Comparison of ENCODE assay signal across 8 cellular contexts in the genomic region with DNA sequence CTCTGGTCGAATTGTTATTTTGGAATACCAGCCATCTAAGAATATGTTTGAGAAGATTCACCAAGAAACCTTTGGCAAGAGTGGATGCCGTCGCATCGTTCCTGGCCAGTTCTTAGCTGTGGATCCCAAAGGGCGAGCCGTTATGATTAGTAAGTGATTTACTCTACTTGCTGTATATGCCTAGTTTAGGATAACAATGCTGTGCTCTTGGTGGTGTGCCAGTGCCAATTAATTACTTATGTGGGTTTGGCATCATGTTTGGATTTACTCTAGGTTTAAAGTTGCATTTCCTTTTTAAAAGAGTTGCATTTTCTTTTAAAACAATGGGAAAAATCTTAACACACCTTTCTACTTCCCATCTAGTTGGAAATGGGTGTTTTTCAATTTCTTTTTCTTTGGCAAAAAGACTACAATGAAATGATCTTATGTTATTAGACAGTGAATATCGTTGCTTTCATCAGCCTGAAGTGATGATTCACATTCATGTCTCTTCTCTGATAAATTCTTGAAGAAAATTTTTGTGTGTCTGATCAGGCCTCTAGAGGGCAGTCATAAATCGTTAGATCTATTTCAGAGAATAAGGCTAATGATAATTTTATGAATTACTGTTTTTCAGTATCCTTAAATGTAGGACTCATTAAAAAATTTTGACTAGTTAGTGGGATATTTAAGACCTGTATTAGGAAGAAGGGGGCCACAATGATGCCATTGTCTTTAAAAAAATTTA. TPM values are rescaled to one million over a fixed set of nuclear protein-coding genes. Genes with fewer than 3 reads are reported as not detected.
A peak's percentile ranks its signal among the peaks of the same experiment; 100 is the strongest.
DNase-seq lines count a peak whose midpoint lies in the region; ATAC-seq and TF ChIP-seq lines count a peak whose summit lies in the region.

No MANE protein-coding gene starts in this region.

- DNase-seq in DMS53 treated with DMSO at 0.1 percent for 48 hours (lab: John Stamatoyannopoulos, UW; ENCODE audit: unreplicated experiment) (peak; percentile 10), KBM-7 (peak; percentile 32), hepatocyte (ENCODE audit: low spot score) (peak; percentile 43), testis (no peak), NCI-H2107 (lab: John Stamatoyannopoulos, UW) (no peak)
- no peak for DNase-seq in activated T-helper 1 cell treated with anti-CD3 and anti-CD28 coated beads, Interleukin-12 subunit alpha, Interleukin-12 subunit beta, Interleukin-2, Interleukin-4 antibody, amounts not matched to agents 30 ng/mL and 10 ng/mL and 1 ng/mL, durations not matched to agents 14 hours and 24 hours and 36 hours (ENCODE audit: low spot score)

- H3K36me3 Mint-ChIP-seq in activated T-helper 1 cell treated with anti-CD3 and anti-CD28 coated beads, Interleukin-12 subunit alpha, Interleukin-12 subunit beta, Interleukin-2, Interleukin-4 antibody, amounts not matched to agents 30 ng/mL and 10 ng/mL and 1 ng/mL, durations not matched to agents 14 hours and 24 hours and 36 hours (ENCODE audit: low read depth), result peaks cover 64% of the 10 kb centered on the region

- H3K27me3 Mint-ChIP-seq in activated T-helper 1 cell treated with anti-CD3 and anti-CD28 coated beads, Interleukin-12 subunit alpha, Interleukin-12 subunit beta, Interleukin-2, Interleukin-4 antibody, amounts not matched to agents 30 ng/mL and 10 ng/mL and 1 ng/mL, durations not matched to agents 14 hours and 24 hours and 36 hours (ENCODE audit: insufficient read depth), result no peaks in the 10 kb centered on the region

- H3K4me3 Mint-ChIP-seq in activated T-helper 1 cell treated with anti-CD3 and anti-CD28 coated beads, Interleukin-12 subunit alpha, Interleukin-12 subunit beta, Interleukin-2, Interleukin-4 antibody, amounts not matched to agents 30 ng/mL and 10 ng/mL and 1 ng/mL, durations not matched to agents 14 hours and 24 hours and 36 hours, result peak overlapping the region; percentile 48

- no peak for TF ChIP-seq POLR2A in testis (IDR thresholded peaks at IDR 0.05)

- H3K4me2 ChIP-seq in hepatocyte, result no peak overlapping the region

- peaks cover 94% of the 10 kb centered on the region for H3K79me2 ChIP-seq in hepatocyte

- H3K4me1 Mint-ChIP-seq in activated T-helper 1 cell treated with anti-CD3 and anti-CD28 coated beads, Interleukin-12 subunit alpha, Interleukin-12 subunit beta, Interleukin-2, Interleukin-4 antibody, amounts not matched to agents 30 ng/mL and 10 ng/mL and 1 ng/mL, durations not matched to agents 14 hours and 24 hours and 36 hours (ENCODE audit: low read depth), result peaks cover 57% of the 10 kb centered on the region

- no peak overlapping the region for H2AFZ ChIP-seq in hepatocyte

- H4K20me1 ChIP-seq in hepatocyte (ENCODE audit: insufficient read depth, poor library complexity, severe bottlenecking), result peaks cover 50% of the 10 kb centered on the region

- ATAC-seq in HG02571 (IDR thresholded peaks at IDR 0.05; ENCODE audit: unreplicated experiment) (no peak), HG03280 (IDR thresholded peaks at IDR 0.05; ENCODE audit: unreplicated experiment) (no peak)

- no peaks in the 10 kb centered on the region for H3K9me2 ChIP-seq in hepatocyte (replicated peaks; ENCODE audit: insufficient read depth)

- H3K27ac Mint-ChIP-seq in activated T-helper 1 cell treated with anti-CD3 and anti-CD28 coated beads, Interleukin-12 subunit alpha, Interleukin-12 subunit beta, Interleukin-2, Interleukin-4 antibody, amounts not matched to agents 30 ng/mL and 10 ng/mL and 1 ng/mL, durations not matched to agents 14 hours and 24 hours and 36 hours, result peak overlapping the region; percentile 58

- no peak overlapping the region for H3K4me3 ChIP-seq in hepatocyte
- H3K4me3 ChIP-seq in testis, result no peak overlapping the region

- 87% methylated on average over 8 of the region's 8 CpGs for WGBS in hepatocyte (ENCODE audit: low lambda C conversion rate, missing lambda C conversion rate)
- 58 to 66% methylated on average over 8 of the region's 8 CpGs for WGBS in testis, 2 donors

- no peaks in the 10 kb centered on the region for H3K27me3 ChIP-seq in hepatocyte
- no peaks in the 10 kb centered on the region for H3K27me3 ChIP-seq in testis

- in situ Hi-C loops in KBM-7 (cut with MboI; ENCODE audit: low pct_unique_long_range_greater_than_20kb, low sequenced_read_pairs), result no loop called here

- H3K4me1 ChIP-seq in hepatocyte (ENCODE audit: insufficient read depth) (peaks cover 23% of the 10 kb centered on the region), testis (peaks cover 2% of the 10 kb centered on the region)

- no peak overlapping the region for H3K27ac ChIP-seq in hepatocyte
- no peak overlapping the region for H3K27ac ChIP-seq in testis

- TF ChIP-seq CTCF in hepatocyte (IDR thresholded peaks at IDR 0.05; ENCODE audit: poor library complexity) (peak; percentile 61), testis (IDR thresholded peaks at IDR 0.05) (peak; percentile 38 to 52 (median 41))

- no peaks in the 10 kb centered on the region for H3K9me3 ChIP-seq in hepatocyte (ENCODE audit: low read depth)
- H3K9me3 ChIP-seq in testis, result no peaks in the 10 kb centered on the region

- H3K36me3 ChIP-seq in hepatocyte (replicated peaks; ENCODE audit: insufficient read depth, low read depth), result no peaks in the 10 kb centered on the region
- H3K36me3 ChIP-seq in testis (ENCODE audit: low read depth, missing control alignments), result no peaks in the 10 kb centered on the region

- intact Hi-C loops in activated T-helper 1 cell treated with anti-CD3 and anti-CD28 coated beads, Interleukin-12 subunit alpha, Interleukin-12 subunit beta, Interleukin-2, Interleukin-4 antibody, amounts not matched to agents 30 ng/mL and 10 ng/mL and 1 ng/mL, durations not matched to agents 14 hours and 24 hours and 36 hours (cut with micrococcal nuclease), result loop anchor here (1.0 to 10.0 kb wide), 3 partner anchors 28 to 1194 kb away; a partner anchor contains a TSS
- intact Hi-C loops in testis (cut with DNase I; ENCODE audit: low total_unique reads), result loop anchor here (10.0 kb wide), 1 partner anchor 126 kb away; no protein-coding TSS in a partner anchor

- no peaks in the 10 kb centered on the region for H3K9me3 Mint-ChIP-seq in activated T-helper 1 cell treated with anti-CD3 and anti-CD28 coated beads, Interleukin-12 subunit alpha, Interleukin-12 subunit beta, Interleukin-2, Interleukin-4 antibody, amounts not matched to agents 30 ng/mL and 10 ng/mL and 1 ng/mL, durations not matched to agents 14 hours and 24 hours and 36 hours

RNA-seq across cellular contexts. Expression of a gene that starts 5.6 kb away (rescaled TPM):
- 532 and 545 TPM in 2 replicates for total RNA-seq in activated T-helper 1 cell treated with anti-CD3 and anti-CD28 coated beads, Interleukin-12 subunit alpha, Interleukin-12 subunit beta, Interleukin-2, Interleukin-4 antibody, amounts not matched to agents 30 ng/mL and 10 ng/mL and 1 ng/mL, durations not matched to agents 14 hours and 24 hours and 36 hours
- total RNA-seq in hepatocyte, result 112 and 147 TPM in 2 replicates
- 165 and 171 TPM in 2 replicates for polyA plus RNA-seq in hepatocyte
- total RNA-seq in testis, result 100 to 1,000 TPM; 143 to 181 TPM
- 134 TPM for polyA plus RNA-seq in testis (ENCODE audit: insufficient read depth, low read depth, low replicate concordance)

RNA-seq across cellular contexts. Expression of a gene that starts 5.9 kb away (rescaled TPM):
- 42.5 and 44.1 TPM in 2 replicates for total RNA-seq in activated T-helper 1 cell treated with anti-CD3 and anti-CD28 coated beads, Interleukin-12 subunit alpha, Interleukin-12 subunit beta, Interleukin-2, Interleukin-4 antibody, amounts not matched to agents 30 ng/mL and 10 ng/mL and 1 ng/mL, durations not matched to agents 14 hours and 24 hours and 36 hours
- total RNA-seq in hepatocyte, result 45.9 and 52.9 TPM in 2 replicates
- polyA plus RNA-seq in hepatocyte, result 35.3 and 48.9 TPM in 2 replicates
- total RNA-seq in testis, result 10 to 100 TPM; 85.2 to 85.9 TPM
- 65.9 TPM for polyA plus RNA-seq in testis (ENCODE audit: insufficient read depth, low read depth, low replicate concordance)

Comparison
In these comparisons a context has a peak if more than half of its experiments do, and no peak if none do; other contexts are left out.
1. DNase-seq: peak in DMS53 treated with DMSO at 0.1 percent for 48 hours (single experiment), KBM-7 (single experiment) and hepatocyte (single experiment); none in activated T-helper 1 cell treated with anti-CD3 and anti-CD28 coated beads, Interleukin-12 subunit alpha, Interleukin-12 subunit beta, Interleukin-2, Interleukin-4 antibody, amounts not matched to agents 30 ng/mL and 10 ng/mL and 1 ng/mL, durations not matched to agents 14 hours and 24 hours and 36 hours (single experiment), testis (single experiment) and NCI-H2107 (single experiment).